ENCODE assay signal across 33 cellular contexts in the genomic region with DNA sequence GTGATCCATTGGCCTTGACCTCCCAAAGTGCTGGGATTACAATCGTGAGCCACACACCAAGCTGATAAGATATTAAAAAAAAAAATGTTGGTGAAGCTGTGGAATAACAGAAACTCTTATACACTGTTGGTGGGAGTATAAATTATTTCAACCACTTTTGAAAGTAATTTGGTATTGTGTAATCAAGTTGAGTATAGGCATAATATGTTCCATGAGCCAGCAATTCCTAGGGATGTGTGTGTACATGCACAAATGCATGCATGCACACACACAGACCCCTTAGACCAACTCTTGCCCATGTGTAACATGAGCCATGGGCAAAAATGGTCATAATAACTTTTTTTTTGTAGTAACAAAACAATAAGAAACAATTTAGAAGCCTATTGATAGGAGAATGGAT.
"Had no signal": no experiment of that assay in that cellular context is flagged by ENCODE, and none has a peak within 500 bp of the region (broad histone marks: within the 10 kb centered on the region; RNA-seq: fewer than 3 reads in every experiment).

No MANE protein-coding gene starts in this region.

- FAIRE-seq: astrocyte, bronchial epithelial cell had no signal

- H3K27me3 ChIP-seq: adrenal gland, ascending aorta, body of pancreas, brain microvascular endothelial cell, breast epithelium, cardiac muscle cell had no signal

- H3K4me1 ChIP-seq: adrenal gland, ascending aorta, breast epithelium had no signal

- H3K27ac ChIP-seq: adrenal gland, ascending aorta, body of pancreas, brain microvascular endothelial cell, breast epithelium, cardiac muscle cell had no signal

- H3K4me3 ChIP-seq: adrenal gland, ascending aorta, body of pancreas, breast epithelium, cardiac muscle cell had no signal

- H3K36me3 ChIP-seq: adrenal gland, ascending aorta, brain microvascular endothelial cell, breast epithelium, cardiac muscle cell had no signal

- H3K9me3 ChIP-seq: adrenal gland, ascending aorta, body of pancreas, breast epithelium had no signal

- DNase-seq: activated effector memory CD4-positive, alpha-beta T cell treated with anti-CD3 and anti-CD28 coated beads, Interleukin-2, amount 50 U/mL, for 16 hours; activated effector memory CD4-positive, alpha-beta T cell treated with Interleukin-2 at 50 U/mL for 16 hours; activated gamma-delta T cell; activated gamma-delta T cell treated with Interleukin-2 at 50 U/mL for 16 hours; activated naive CD4-positive, alpha-beta T cell; activated naive CD4-positive, alpha-beta T cell treated with anti-CD3 and anti-CD28 coated beads for 36 hours; activated naive CD4-positive, alpha-beta T cell treated with anti-CD3 and anti-CD28 coated beads, Interleukin-2, amount 10 ng/mL, durations not matched to agents 7 days and 5 days; activated naive CD4-positive, alpha-beta T cell treated with anti-CD3 and anti-CD28 coated beads, Interleukin-2, amount 50 U/mL, for 16 hours; activated naive CD4-positive, alpha-beta T cell treated with Interleukin-2 at 50 U/mL for 16 hours; activated naive CD8-positive, alpha-beta T cell treated with anti-CD3 and anti-CD28 coated beads for 36 hours; activated naive CD8-positive, alpha-beta T cell treated with anti-CD3 and anti-CD28 coated beads, Interleukin-2, amount 10 ng/mL, durations not matched to agents 7 days and 5 days; activated naive CD8-positive, alpha-beta T cell treated with anti-CD3 and anti-CD28 coated beads, Interleukin-2, amount 50 U/mL, for 24 hours; activated T-cell treated with anti-CD3 and anti-CD28 coated beads, Interleukin-2, amount 50 U/mL, for 24 hours; activated T-cell treated with anti-CD3 and anti-CD28 coated beads, Interleukin-2, amount 50 U/mL, for 4 hours; activated T-cell treated with anti-CD3 and anti-CD28 coated beads, Interleukin-2, amount 50 U/mL, for 48 hours; activated T-cell treated with anti-CD3 and anti-CD28 coated beads, Interleukin-2, amount 50 U/mL, for 72 hours; adrenal gland; amniotic stem cell; amygdala; anterior cingulate cortex; aorta; body of pancreas; brain microvascular endothelial cell; caudate nucleus; central memory CD4-positive, alpha-beta T cell; cerebellar nuclear complex had no signal

- ATAC-seq: activated naive CD4-positive, alpha-beta T cell treated with anti-CD3 and anti-CD28 coated beads, Interleukin-2, amount 50 U/mL, for 72 hours; activated naive CD8-positive, alpha-beta T cell treated with anti-CD3 and anti-CD28 coated beads, Interleukin-2, amount 50 U/mL, for 24 hours; activated T-cell treated with anti-CD3 and anti-CD28 coated beads, Interleukin-2, amount 50 U/mL, for 4 hours; activated T-cell treated with anti-CD3 and anti-CD28 coated beads, Interleukin-2, amount 50 U/mL, for 72 hours; activated T-helper 17 cell treated with anti-CD3 and anti-CD28 coated beads, Interleukin-2, amount 50 U/mL, for 72 hours; body of pancreas had no signal
